Comparison of ENCODE assay signal across 1 cellular context in genomic region chr16:85557976-85558589, GRCh38.
TF ChIP-seq lines count a peak whose summit lies in the region.

No MANE protein-coding gene starts in this region.

TF ChIP-seq in HEK293, 187 proteins besides CTCF, POLR2A, EP300 and RAD21 (continued from another document):
- peak; percentile 85 for TF ChIP-seq PRDM10 (tag by site-specific recombination; IDR thresholded peaks at IDR 0.05)
- no peak for TF ChIP-seq ZFHX2 (tag by site-specific recombination; conservative IDR thresholded peaks at IDR 0.05)
- TF ChIP-seq OSR2 (tag by site-specific recombination; IDR thresholded peaks at IDR 0.05): peak; percentile 40; the same call in 1 of the 2 replicates
- no peak for TF ChIP-seq ZNF518A (tag by site-specific recombination; conservative IDR thresholded peaks at IDR 0.05; ENCODE audit: low read depth)
- TF ChIP-seq ZNF416 (tag by site-specific recombination; IDR thresholded peaks at IDR 0.05): no peak
- no peak for TF ChIP-seq ZNF777 (tag by site-specific recombination; IDR thresholded peaks at IDR 0.05; ENCODE audit: borderline replicate concordance)
- no peak for TF ChIP-seq ZNF202 (tag by site-specific recombination; IDR thresholded peaks at IDR 0.05; ENCODE audit: borderline replicate concordance)
